Comparison of ENCODE assay signal across 28 cellular contexts in genomic region chr5:19048750-19049149, GRCh38.
"Had no signal": no experiment of that assay in that cellular context is flagged by ENCODE, and none has a peak within 500 bp of the region (broad histone marks: within the 10 kb centered on the region; RNA-seq: fewer than 3 reads in every experiment).

No MANE protein-coding gene starts in this region.

- H3K4me3 ChIP-seq: adrenal gland, body of pancreas, esophagus squamous epithelium had no signal

- H3K27me3 ChIP-seq: adrenal gland, body of pancreas, esophagus squamous epithelium had no signal

- ATAC-seq: activated CD4-positive, alpha-beta T cell treated with anti-CD3 and anti-CD28 coated beads for 36 hours; activated CD8-positive, alpha-beta memory T cell treated with anti-CD3 and anti-CD28 coated beads, Interleukin-2, amount 10 ng/mL, durations not matched to agents 7 days and 5 days; activated CD8-positive, alpha-beta T cell treated with anti-CD3 and anti-CD28 coated beads, Interleukin-2, amount 10 ng/mL, durations not matched to agents 7 days and 5 days; activated naive CD8-positive, alpha-beta T cell treated with anti-CD3 and anti-CD28 coated beads, Interleukin-2, amount 50 U/mL, for 24 hours; body of pancreas; effector memory CD8-positive, alpha-beta T cell had no signal

- H3K9me3 ChIP-seq: adrenal gland, body of pancreas, esophagus squamous epithelium had no signal

- H3K27ac ChIP-seq: adrenal gland, body of pancreas, epithelial cell of prostate, esophagus squamous epithelium had no signal

- H3K36me3 ChIP-seq: adrenal gland, esophagus squamous epithelium had no signal

- DNase-seq: activated CD4-positive, alpha-beta memory T cell treated with anti-CD3 and anti-CD28 coated beads for 36 hours; activated CD4-positive, alpha-beta T cell treated with anti-CD3 and anti-CD28 coated beads for 36 hours; activated CD4-positive, alpha-beta T cell treated with anti-CD3 and anti-CD28 coated beads, Interleukin-2, amount 10 ng/mL, durations not matched to agents 24 days and 14 days; activated CD4-positive, CD25-positive, alpha-beta regulatory T cell; activated CD4-positive, CD25-positive, alpha-beta regulatory T cell treated with anti-CD3 and anti-CD28 coated beads, Interleukin-2, amount 50 U/mL, for 72 hours; activated CD8-positive, alpha-beta memory T cell treated with anti-CD3 and anti-CD28 coated beads, Interleukin-2, amount 10 ng/mL, durations not matched to agents 7 days and 5 days; activated CD8-positive, alpha-beta memory T cell treated with anti-CD3 and anti-CD28 coated beads, Interleukin-2, amount 50 U/mL, for 4 hours; activated CD8-positive, alpha-beta T cell treated with anti-CD3 and anti-CD28 coated beads, Interleukin-2, amount 10 ng/mL, durations not matched to agents 7 days and 5 days; activated effector memory CD4-positive, alpha-beta T cell treated with anti-CD3 and anti-CD28 coated beads, Interleukin-2, amount 50 U/mL, for 16 hours; activated naive CD4-positive, alpha-beta T cell treated with anti-CD3 and anti-CD28 coated beads for 36 hours; activated naive CD8-positive, alpha-beta T cell treated with anti-CD3 and anti-CD28 coated beads for 36 hours; activated naive CD8-positive, alpha-beta T cell treated with anti-CD3 and anti-CD28 coated beads, Interleukin-2, amount 50 U/mL, for 24 hours; activated T-cell treated with anti-CD3 and anti-CD28 coated beads, Interleukin-2, amount 50 U/mL, for 1 hour; activated T-cell treated with anti-CD3 and anti-CD28 coated beads, Interleukin-2, amount 50 U/mL, for 48 hours; adrenal gland; amygdala; aorta; body of pancreas; caudate nucleus; cortex of kidney; dermis blood vessel endothelial cell; effector CD4-positive, alpha-beta T cell; effector memory CD8-positive, alpha-beta T cell; esophagus squamous epithelium; head of caudate nucleus; T-helper 2 cell had no signal

- H3K4me1 ChIP-seq: adrenal gland, body of pancreas, esophagus squamous epithelium had no signal

- FAIRE-seq: colon had no signal
